ENCODE assay signal across 12 cellular contexts in genomic region chr11:88402192-88402715, GRCh38.
DNase-seq lines count a peak whose midpoint lies in the region; ATAC-seq and TF ChIP-seq lines count a peak whose summit lies in the region.
"Had no signal": no experiment of that assay in that cellular context is flagged by ENCODE, and none has a peak within 500 bp of the region (broad histone marks: within the 10 kb centered on the region; RNA-seq: fewer than 3 reads in every experiment).

No MANE protein-coding gene starts in this region.

- TF ChIP-seq CTCF in AG09319 (IDR thresholded peaks at IDR 0.05; ENCODE audit: low read depth, low read length) (no peak), HFFc6 (IDR thresholded peaks at IDR 0.05) (no peak)

- peaks cover 5% of the 10 kb centered on the region for H3K36me3 Mint-ChIP-seq in HFFc6 (ENCODE audit: low read depth)

- H3K9me3 Mint-ChIP-seq in HFFc6, result no peaks in the 10 kb centered on the region

- H3K27ac Mint-ChIP-seq in HFFc6, result peak overlapping the region; percentile 89
- H3K27ac Mint-ChIP-seq: T-helper 17 cell had no signal

- peaks cover 2% of the 10 kb centered on the region for H3K27me3 Mint-ChIP-seq in HFFc6 (ENCODE audit: insufficient read depth)
- H3K27me3 Mint-ChIP-seq: T-helper 17 cell had no signal

- DNase-seq in AG09319 (ENCODE audit: extremely low read depth, low read depth), result peak; percentile 83
- peak; percentile 83 for DNase-seq in HFFc6
- DNase-seq in brain pericyte (ENCODE audit: low read depth, low spot score), result peak; percentile 69
- DNase-seq in medulla oblongata (ENCODE audit: extremely low spot score), result peak; percentile 5
- no peak for DNase-seq in GF-D8 (lab: John Stamatoyannopoulos, UW)
- no peak for DNase-seq in pons (ENCODE audit: low spot score)
- DNase-seq: anterior cingulate cortex, H7, NCI-H1048, T-helper 17 cell had no signal

- no peak for ATAC-seq in GM18502 (IDR thresholded peaks at IDR 0.05; ENCODE audit: poor library complexity, unreplicated experiment)
- no peak for ATAC-seq in GM18867 (IDR thresholded peaks at IDR 0.05; ENCODE audit: unreplicated experiment)
- ATAC-seq: T-helper 17 cell had no signal

- H3K4me1 Mint-ChIP-seq in HFFc6 (ENCODE audit: low read depth), result peaks cover 85% of the 10 kb centered on the region

- H3K4me3 Mint-ChIP-seq in HFFc6, result peak overlapping the region; percentile 80
- H3K4me3 Mint-ChIP-seq: T-helper 17 cell had no signal

Comparison
In these comparisons a context has a peak if more than half of its experiments do, and no peak if none do; other contexts are left out.
1. DNase-seq: peak in AG09319 (single experiment), HFFc6 (single experiment), brain pericyte (single experiment) and medulla oblongata (single experiment); none in GF-D8 (single experiment) and pons (single experiment).